In genomic region chr6:29649701-29650673, GRCh38 we compare ENCODE assay signal across 8 cellular contexts. TPM values are rescaled to one million over a fixed set of nuclear protein-coding genes. Genes with fewer than 3 reads are reported as not detected.
DNase-seq lines count a peak whose midpoint lies in the region; ATAC-seq, FAIRE-seq and TF ChIP-seq lines count a peak whose summit lies in the region.

No MANE protein-coding gene starts in this region.

- peak; percentile 93 for ATAC-seq in HG02840 (IDR thresholded peaks at IDR 0.05; ENCODE audit: low FRiP score, unreplicated experiment)

- DNase-seq in GM12891 (ENCODE audit: insufficient read length, low spot score) (peak; percentile 90), NCI-H1436 (lab: John Stamatoyannopoulos, UW) (peak; percentile 97), T follicular helper cell (ENCODE audit: low read depth) (peak; percentile 99), amniotic stem cell (lab: John Stamatoyannopoulos, UW) (peak; percentile 96), left ventricle myocardium inferior (peak; percentile 97), prostate gland (ENCODE audit: low spot score) (peak; percentile 98), urothelium cell line (ENCODE audit: low spot score) (peak; percentile 96)

- H3K4me3 ChIP-seq in left ventricle myocardium inferior (peak overlapping the region; percentile 68), prostate gland (peak overlapping the region; percentile 43 to 45)

- H3K27me3 ChIP-seq in left ventricle myocardium inferior (ENCODE audit: low read depth) (peaks cover 3% of the 10 kb centered on the region), prostate gland (replicated peaks; ENCODE audit: insufficient read depth) (no peaks in the 10 kb centered on the region)

- no peaks in the 10 kb centered on the region for H3K9me3 ChIP-seq in left ventricle myocardium inferior (replicated peaks)
- no peaks in the 10 kb centered on the region for H3K9me3 ChIP-seq in prostate gland

- H3K27ac ChIP-seq in left ventricle myocardium inferior (replicated peaks): peak overlapping the region; percentile 94
- peak overlapping the region; percentile 92 to 96 for H3K27ac ChIP-seq in prostate gland

- 4% methylated on average over 33 of the region's 33 CpGs for WGBS in prostate gland

- peak; percentile 94 for TF ChIP-seq CTCF in left ventricle myocardium inferior (IDR thresholded peaks at IDR 0.05; ENCODE audit: borderline replicate concordance)
- peak; percentile 91 to 97 (median 96) for TF ChIP-seq CTCF in prostate gland (IDR thresholded peaks at IDR 0.05)

- H3K36me3 ChIP-seq in left ventricle myocardium inferior (no peaks in the 10 kb centered on the region), prostate gland (no peaks in the 10 kb centered on the region)

- FAIRE-seq in GM12891 (lab: Jason Lieb, UNC) (peak; percentile 96), urothelium cell line (lab: Jason Lieb, UNC) (peak; percentile 86)

- intact Hi-C loops in left ventricle myocardium inferior (cut with micrococcal nuclease): no loop called here
- intact Hi-C loops in prostate gland (cut with DNase I): no loop called here

- peaks cover 23% of the 10 kb centered on the region for H3K4me1 ChIP-seq in left ventricle myocardium inferior
- no peaks in the 10 kb centered on the region for H3K4me1 ChIP-seq in prostate gland (replicated peaks)

- TF ChIP-seq POLR2A in GM12891 (IDR thresholded peaks at IDR 0.05; ENCODE audit: low read depth, low read length) (peak; percentile 93), prostate gland (IDR thresholded peaks at IDR 0.05) (peak; percentile 87)

TF ChIP-seq in GM12891, 5 proteins besides CTCF, POLR2A, EP300 and RAD21:
- TF ChIP-seq POLR2AphosphoS5 (IDR thresholded peaks at IDR 0.05; ENCODE audit: low read depth, low read length) (peak; percentile 77), PAX5 (IDR thresholded peaks at IDR 0.05; ENCODE audit: insufficient read depth, low read length, severe bottlenecking) (no peak), SPI1 (IDR thresholded peaks at IDR 0.05; ENCODE audit: low read depth, low read length) (no peak), POU2F2 (IDR thresholded peaks at IDR 0.05; ENCODE audit: low read depth, low read length) (no peak), TAF1 (IDR thresholded peaks at IDR 0.05; ENCODE audit: low read depth, low read length) (peak; percentile 60; the same call in 1 of the 2 replicates)

RNA-seq across cellular contexts. Expression of gene MOG, which starts 6.9 kb away (rescaled TPM):
- 0.41 TPM for polyA plus RNA-seq in GM12891 (2012; ENCODE audit: low read depth, missing spikeins)
- 14.7 TPM for total RNA-seq in left ventricle myocardium inferior
- not detected for total RNA-seq in prostate gland

RNA-seq across cellular contexts. Expression of gene GABBR1, which starts 17.0 kb away (rescaled TPM):
- polyA plus RNA-seq in GM12891 (2012; ENCODE audit: low read depth, missing spikeins): 3.2 TPM
- total RNA-seq in left ventricle myocardium inferior (19.3 TPM), prostate gland (10 to 100 TPM; 19.4 to 30.7 TPM)

RNA-seq across cellular contexts. Expression of gene ZFP57, which starts 31.0 kb away (rescaled TPM):
- polyA plus RNA-seq in GM12891 (2012; ENCODE audit: low read depth, missing spikeins): 10.8 TPM
- not detected for total RNA-seq in left ventricle myocardium inferior
- total RNA-seq in prostate gland: 1 to 10 TPM in 1 of 2 donors, under 1 TPM in 1; 0.57 to 1.7 TPM

Comparison
In these comparisons a context has a peak if more than half of its experiments do, and no peak if none do; other contexts are left out.
1. Peak in every context shown above with its lines: DNase-seq, ATAC-seq, H3K4me3 ChIP-seq and H3K27ac ChIP-seq.
2. RNA of gene MOG, which starts 6.9 kb away (total RNA-seq): 14.7 TPM in left ventricle myocardium inferior (single experiment); not detected in prostate gland; every median in the first group is over 10 times any median in the second.